Comparison of ENCODE assay signal across 30 cellular contexts in genomic region chr10:18325889-18326531, GRCh38.
DNase-seq lines count a peak whose midpoint lies in the region; ATAC-seq, FAIRE-seq and TF ChIP-seq lines count a peak whose summit lies in the region.
"Had no signal": no experiment of that assay in that cellular context is flagged by ENCODE, and none has a peak within 500 bp of the region (broad histone marks: within the 10 kb centered on the region; RNA-seq: fewer than 3 reads in every experiment).

No MANE protein-coding gene starts in this region.

- no peak for TF ChIP-seq RAD21 in A549 (conservative IDR thresholded peaks at IDR 0.05 in 1 of 2, IDR thresholded peaks at IDR 0.05 in 1 of 2)

- H3K4me2 ChIP-seq in A549 (peak overlapping the region; percentile 41), fibroblast of lung (ENCODE audit: extremely low read depth, insufficient read depth, low read length) (no peak overlapping the region)
- H3K4me2 ChIP-seq: neural progenitor cell had no signal

- WGBS in A549 (ENCODE audit: missing lambda C conversion rate), result 8% methylated on average over 5 of the region's 5 CpGs

- H3K4me1 ChIP-seq in A549 (peaks cover 7% of the 10 kb centered on the region; the same call in 2 of the 3 replicates), ascending aorta (peaks cover 0 to 6% of the 10 kb centered on the region in 2 donors), fibroblast of lung (ENCODE audit: control insufficient read depth, extremely low read depth, insufficient read depth, low read length) (no peaks in the 10 kb centered on the region)
- H3K4me1 ChIP-seq: neural progenitor cell, parathyroid adenoma, SJCRH30, vagina had no signal

- H3K27me3 Mint-ChIP-seq in nephron (ENCODE audit: low read depth), result no peaks in the 10 kb centered on the region
- H3K27me3 Mint-ChIP-seq in activated T-cell treated with anti-CD3 and anti-CD28 coated beads, Interleukin-2, amount 50 U/mL, for 72 hours (ENCODE audit: low read depth), result no peaks in the 10 kb centered on the region
- H3K27me3 Mint-ChIP-seq: B cell; CD4-positive, alpha-beta memory T cell; effector memory CD8-positive, alpha-beta T cell; memory B cell; stimulated activated naive CD8-positive, alpha-beta T cell treated with anti-CD3 and anti-CD28 coated beads, Interleukin-15, Interleukin-2, amounts not matched to agents 100 ng/mL and 50 ng/mL, for 24 hours had no signal

- H3K9me3 Mint-ChIP-seq in nephron, result no peaks in the 10 kb centered on the region
- no peaks in the 10 kb centered on the region for H3K9me3 Mint-ChIP-seq in activated T-cell treated with anti-CD3 and anti-CD28 coated beads, Interleukin-2, amount 50 U/mL, for 72 hours
- H3K9me3 Mint-ChIP-seq: activated T-helper 2 cell treated with anti-CD3 and anti-CD28 coated beads, Interferon-gamma antibody, Interleukin-2, Interleukin-4, amounts not matched to agents 10 μg/mL and 5 μg/mL and 100 μg/mL, durations not matched to agents 14 hours and 24 hours and 36 hours; CD4-positive, alpha-beta memory T cell; effector memory CD8-positive, alpha-beta T cell; memory B cell; neural progenitor cell; stimulated activated naive CD8-positive, alpha-beta T cell treated with anti-CD3 and anti-CD28 coated beads, Interleukin-15, Interleukin-2, amounts not matched to agents 100 ng/mL and 50 ng/mL, for 24 hours had no signal

- CTCF ChIA-PET in A549 (lab: Yijun Ruan, JAX), result interaction anchor here (2.3 kb wide), 1 partner anchor 14 kb away, joined by 6 read pairs; no protein-coding TSS in a partner anchor

- no peak overlapping the region for H2AFZ ChIP-seq in fibroblast of lung (ENCODE audit: low read length)
- H2AFZ ChIP-seq: neural progenitor cell, parathyroid adenoma had no signal

- no peaks in the 10 kb centered on the region for H3K79me2 ChIP-seq in fibroblast of lung (ENCODE audit: control insufficient read depth, insufficient read depth, low read length)
- H3K79me2 ChIP-seq: parathyroid adenoma had no signal

- no peak for TF ChIP-seq EP300 in A549 (IDR thresholded peaks at IDR 0.05)

- intact Hi-C loops in ascending aorta (cut with DNase I), result no loop called here

- no peaks in the 10 kb centered on the region for H3K36me3 Mint-ChIP-seq in nephron (ENCODE audit: low read depth)
- H3K36me3 Mint-ChIP-seq in activated T-cell treated with anti-CD3 and anti-CD28 coated beads, Interleukin-2, amount 50 U/mL, for 72 hours (ENCODE audit: insufficient read depth in 2 of 2), result no peaks in the 10 kb centered on the region
- H3K36me3 Mint-ChIP-seq: CD4-positive, alpha-beta memory T cell; memory B cell; neural progenitor cell had no signal

- H3K27ac ChIP-seq in A549 (no peak overlapping the region), ascending aorta (peak overlapping the region; percentile 19 to 50), fibroblast of lung (ENCODE audit: insufficient read depth, low read length) (no peak overlapping the region)
- H3K27ac ChIP-seq: neural progenitor cell, parathyroid adenoma, SJCRH30, vagina had no signal

- H3K4me1 Mint-ChIP-seq in nephron, result peaks cover 7% of the 10 kb centered on the region
- H3K4me1 Mint-ChIP-seq in activated T-cell treated with anti-CD3 and anti-CD28 coated beads, Interleukin-2, amount 50 U/mL, for 72 hours (ENCODE audit: low read depth), result no peaks in the 10 kb centered on the region
- H3K4me1 Mint-ChIP-seq: activated CD4-positive, alpha-beta T cell treated with anti-CD3 and anti-CD28 coated beads for 36 hours; B cell; CD4-positive, alpha-beta memory T cell; memory B cell; neural progenitor cell had no signal

- H3K27me3 ChIP-seq in ascending aorta, result no peaks in the 10 kb centered on the region
- H3K27me3 ChIP-seq in fibroblast of lung (ENCODE audit: control insufficient read depth, insufficient read depth, low read length), result no peaks in the 10 kb centered on the region
- H3K27me3 ChIP-seq: neural progenitor cell, SJCRH30, vagina had no signal

- H3K27ac Mint-ChIP-seq in nephron, result peak overlapping the region; percentile 32 to 90 (median 60)
- no peak overlapping the region for H3K27ac Mint-ChIP-seq in activated T-cell treated with anti-CD3 and anti-CD28 coated beads, Interleukin-2, amount 50 U/mL, for 72 hours
- H3K27ac Mint-ChIP-seq: activated CD4-positive, alpha-beta T cell treated with anti-CD3 and anti-CD28 coated beads for 36 hours; activated CD8-positive, alpha-beta T cell treated with anti-CD3 and anti-CD28 coated beads, Interleukin-2, amount 10 ng/mL, durations not matched to agents 7 days and 5 days; activated T-helper 2 cell treated with anti-CD3 and anti-CD28 coated beads, Interferon-gamma antibody, Interleukin-2, Interleukin-4, amounts not matched to agents 10 μg/mL and 5 μg/mL and 100 μg/mL, durations not matched to agents 14 hours and 24 hours and 36 hours; B cell; CD4-positive, alpha-beta memory T cell; effector memory CD8-positive, alpha-beta T cell; memory B cell; neural progenitor cell; stimulated activated naive CD8-positive, alpha-beta T cell treated with anti-CD3 and anti-CD28 coated beads, Interleukin-15, Interleukin-2, amounts not matched to agents 100 ng/mL and 50 ng/mL, for 24 hours had no signal

- H3K4me3 ChIP-seq in A549 (no peak overlapping the region), ascending aorta (no peak overlapping the region), fibroblast of lung (replicated peaks in 1 of 4; ENCODE audit: control extremely low read depth in 1 of 4, insufficient read depth in 1 of 4, low read depth in 3 of 4, low read length in 4 of 4) (no peak overlapping the region)
- H3K4me3 ChIP-seq: neural progenitor cell, SJCRH30, vagina had no signal

- H3K9ac ChIP-seq in fibroblast of lung (ENCODE audit: insufficient read depth, low read length), result no peak overlapping the region
- H3K9ac ChIP-seq: neural progenitor cell, parathyroid adenoma had no signal

- no peak overlapping the region for H3K4me3 Mint-ChIP-seq in nephron
- no peak overlapping the region for H3K4me3 Mint-ChIP-seq in activated T-cell treated with anti-CD3 and anti-CD28 coated beads, Interleukin-2, amount 50 U/mL, for 72 hours
- H3K4me3 Mint-ChIP-seq: activated CD4-positive, alpha-beta T cell treated with anti-CD3 and anti-CD28 coated beads for 36 hours; activated CD8-positive, alpha-beta T cell treated with anti-CD3 and anti-CD28 coated beads, Interleukin-2, amount 10 ng/mL, durations not matched to agents 7 days and 5 days; B cell; CD4-positive, alpha-beta memory T cell; effector memory CD8-positive, alpha-beta T cell; memory B cell; neural progenitor cell; stimulated activated naive CD8-positive, alpha-beta T cell treated with anti-CD3 and anti-CD28 coated beads, Interleukin-15, Interleukin-2, amounts not matched to agents 100 ng/mL and 50 ng/mL, for 24 hours had no signal

- H3K36me3 ChIP-seq in ascending aorta (no peaks in the 10 kb centered on the region), fibroblast of lung (ENCODE audit: control insufficient read depth, insufficient read depth, low read length) (no peaks in the 10 kb centered on the region)
- H3K36me3 ChIP-seq: neural progenitor cell, SJCRH30, vagina had no signal

- no peak for TF ChIP-seq POLR2A in A549 (IDR thresholded peaks at IDR 0.05; ENCODE audit: low read length)

- POLR2A ChIA-PET in A549 (lab: Yijun Ruan, JAX), result no interaction called here

- DNase-seq in A549 (ENCODE audit: low read depth in 1 of 2, low spot score in 1 of 2) (peak in 1 of 2 experiments; percentile 13), ascending aorta (ENCODE audit: low spot score in 2 of 2) (no peak), fibroblast of lung (ENCODE audit: low read depth in 2 of 2) (peak; percentile 29 to 34), NCI-H1092 treated with DMSO at 0.1 percent for 48 hours (lab: John Stamatoyannopoulos, UW) (no peak), RPMI8226 (no peak)
- no peak for DNase-seq in stimulated activated CD4-positive, alpha-beta T cell treated with anti-CD3 and anti-CD28 coated beads, Interleukin-4, amount 100 ng/mL, for 1 hour
- no peak for DNase-seq in activated T-cell treated with anti-CD3 and anti-CD28 coated beads, Interleukin-2, amount 50 U/mL, for 72 hours
- DNase-seq: activated CD4-positive, alpha-beta T cell treated with anti-CD3 and anti-CD28 coated beads for 36 hours; activated CD8-positive, alpha-beta T cell treated with anti-CD3 and anti-CD28 coated beads, Interleukin-2, amount 10 ng/mL, durations not matched to agents 7 days and 5 days; activated naive CD4-positive, alpha-beta T cell treated with anti-CD3 and anti-CD28 coated beads, Interleukin-2, amount 50 U/mL, for 16 hours; amniotic stem cell; CD4-positive, alpha-beta memory T cell; effector memory CD8-positive, alpha-beta T cell; foreskin fibroblast; head of caudate nucleus; NCI-H1048; NCI-H1694; SJCRH30; stimulated activated CD4-positive, alpha-beta T cell treated with anti-CD3 and anti-CD28 coated beads, Interleukin-1b, Interleukin-23, amount 100 ng/mL, for 48 hours; SW 1271 had no signal

- TF ChIP-seq CTCF in A549 (IDR thresholded peaks at IDR 0.05), result no peak
- no peak for TF ChIP-seq CTCF in ascending aorta (IDR thresholded peaks at IDR 0.05)
- no peak for TF ChIP-seq CTCF in fibroblast of lung (conservative IDR thresholded peaks at IDR 0.05 in 1 of 2, IDR thresholded peaks at IDR 0.05 in 1 of 2; ENCODE audit: low read depth in 1 of 2, low read length in 2 of 2)
- no peak for TF ChIP-seq CTCF in nephron (IDR thresholded peaks at IDR 0.05; ENCODE audit: unreplicated experiment in 3 of 3)

- H3K9me3 ChIP-seq in A549 (no peaks in the 10 kb centered on the region), ascending aorta (no peaks in the 10 kb centered on the region), fibroblast of lung (ENCODE audit: control insufficient read depth, insufficient read depth, low read depth, low read length) (no peaks in the 10 kb centered on the region)
- H3K9me3 ChIP-seq: SJCRH30, vagina had no signal

- no peak; a peak in 1 of 6 replicates for ATAC-seq in A549
- no peak for ATAC-seq in activated T-cell treated with anti-CD3 and anti-CD28 coated beads, Interleukin-2, amount 50 U/mL, for 72 hours (replicated peaks in 1 of 2)
- ATAC-seq: activated CD4-positive, alpha-beta T cell treated with anti-CD3 and anti-CD28 coated beads for 36 hours; activated CD8-positive, alpha-beta T cell treated with anti-CD3 and anti-CD28 coated beads, Interleukin-2, amount 10 ng/mL, durations not matched to agents 7 days and 5 days; effector memory CD8-positive, alpha-beta T cell had no signal

- FAIRE-seq in A549 (lab: Jason Lieb, UNC), result peak; percentile 32
- FAIRE-seq: H1, keratinocyte had no signal

- H4K20me1 ChIP-seq in fibroblast of lung (ENCODE audit: control insufficient read depth, extremely low read depth, insufficient read depth, low read length), result no peaks in the 10 kb centered on the region

TF ChIP-seq in A549, 52 proteins besides CTCF, POLR2A, EP300 and RAD21 (continues in another document):
- TF ChIP-seq RNF2 (IDR thresholded peaks at IDR 0.05; ENCODE audit: borderline replicate concordance, low read depth) (no peak), FOXS1 (CRISPR knock-in tag; IDR thresholded peaks at IDR 0.05) (no peak), JUN (IDR thresholded peaks at IDR 0.05) (no peak)

Comparison
In these comparisons a context has a peak if more than half of its experiments do, and no peak if none do; other contexts are left out.
1. DNase-seq: peak in fibroblast of lung (2 of 2); none in ascending aorta (0 of 2), NCI-H1092 treated with DMSO at 0.1 percent for 48 hours (single experiment), stimulated activated CD4-positive, alpha-beta T cell treated with anti-CD3 and anti-CD28 coated beads, Interleukin-4, amount 100 ng/mL, for 1 hour (single experiment), activated T-cell treated with anti-CD3 and anti-CD28 coated beads, Interleukin-2, amount 50 U/mL, for 72 hours (0 of 2) and RPMI8226 (single experiment).
2. H3K27ac ChIP-seq: peak in ascending aorta (2 of 2); none in A549 (0 of 2) and fibroblast of lung (single experiment).